9 cellular contexts compared by ENCODE assay signal in genomic region chr17:57285681-57286080, GRCh38. TPM values are rescaled to one million over a fixed set of nuclear protein-coding genes. Genes with fewer than 3 reads are reported as not detected.
DNase-seq lines count a peak whose midpoint lies in the region; ATAC-seq and TF ChIP-seq lines count a peak whose summit lies in the region.
"Had no signal": no experiment of that assay in that cellular context is flagged by ENCODE, and none has a peak within 500 bp of the region (broad histone marks: within the 10 kb centered on the region; RNA-seq: fewer than 3 reads in every experiment).

No MANE protein-coding gene starts in this region.

- no peaks in the 10 kb centered on the region for H3K9me2 ChIP-seq in SU-DHL-6 (replicated peaks; ENCODE audit: insufficient read depth, low read length)

- peaks cover 69% of the 10 kb centered on the region for H3K4me1 Mint-ChIP-seq in activated T-cell treated with anti-CD3 and anti-CD28 coated beads, Interleukin-2, amount 50 U/mL, for 72 hours (ENCODE audit: low read depth)
- H3K4me1 Mint-ChIP-seq in glutamatergic neuron (ENCODE audit: low read depth, unreplicated experiment): peaks cover 68% of the 10 kb centered on the region
- peaks cover 73% of the 10 kb centered on the region for H3K4me1 Mint-ChIP-seq in stimulated activated effector memory CD8-positive, alpha-beta T cell treated with anti-CD3 and anti-CD28 coated beads, Interleukin-12 subunit alpha, Interleukin-12 subunit beta, amount 100 ng/mL, for 72 hours

- peak overlapping the region; percentile 76 for H3K4me2 ChIP-seq in SU-DHL-6 (ENCODE audit: low read depth, low read length, poor library complexity, severe bottlenecking)

- TF ChIP-seq CTCF in SU-DHL-6 (IDR thresholded peaks at IDR 0.05; ENCODE audit: insufficient read depth, low read length, poor library complexity, severe bottlenecking) (no peak), glutamatergic neuron (IDR thresholded peaks at IDR 0.05; ENCODE audit: partially characterized antibody, unreplicated experiment) (no peak)

- H3K9ac ChIP-seq in SU-DHL-6 (ENCODE audit: low read length): peak overlapping the region; percentile 44

- H3K36me3 ChIP-seq in SU-DHL-6 (ENCODE audit: low read length): peaks cover 12% of the 10 kb centered on the region; the same call in 1 of the 2 replicates

- H3F3A ChIP-seq in SU-DHL-6 (ENCODE audit: insufficient read depth): peaks cover 13% of the 10 kb centered on the region

- no peaks in the 10 kb centered on the region for H3K9me3 Mint-ChIP-seq in activated T-cell treated with anti-CD3 and anti-CD28 coated beads, Interleukin-2, amount 50 U/mL, for 72 hours
- peaks cover 6% of the 10 kb centered on the region for H3K9me3 Mint-ChIP-seq in glutamatergic neuron (ENCODE audit: unreplicated experiment)
- H3K9me3 Mint-ChIP-seq in stimulated activated effector memory CD8-positive, alpha-beta T cell treated with anti-CD3 and anti-CD28 coated beads, Interleukin-12 subunit alpha, Interleukin-12 subunit beta, amount 100 ng/mL, for 72 hours: no peaks in the 10 kb centered on the region

- no peaks in the 10 kb centered on the region for H3K27me3 ChIP-seq in SU-DHL-6 (ENCODE audit: low read length)

- H3K27ac Mint-ChIP-seq in activated T-cell treated with anti-CD3 and anti-CD28 coated beads, Interleukin-2, amount 50 U/mL, for 72 hours: peak overlapping the region; percentile 94
- H3K27ac Mint-ChIP-seq in glutamatergic neuron (ENCODE audit: unreplicated experiment): no peak overlapping the region
- peak overlapping the region; percentile 76 for H3K27ac Mint-ChIP-seq in stimulated activated effector memory CD8-positive, alpha-beta T cell treated with anti-CD3 and anti-CD28 coated beads, Interleukin-12 subunit alpha, Interleukin-12 subunit beta, amount 100 ng/mL, for 72 hours

- H3K4me3 ChIP-seq in SU-DHL-6 (ENCODE audit: insufficient read depth, low read length, poor library complexity, severe bottlenecking): peak overlapping the region; percentile 31

- H2AFZ ChIP-seq in SU-DHL-6 (ENCODE audit: low read depth, low read length, severe bottlenecking): no peak overlapping the region

- no peaks in the 10 kb centered on the region for H3K27me3 Mint-ChIP-seq in activated T-cell treated with anti-CD3 and anti-CD28 coated beads, Interleukin-2, amount 50 U/mL, for 72 hours (ENCODE audit: low read depth)
- H3K27me3 Mint-ChIP-seq in glutamatergic neuron (ENCODE audit: unreplicated experiment): peaks cover 5% of the 10 kb centered on the region

- H3K4me3 Mint-ChIP-seq in activated T-cell treated with anti-CD3 and anti-CD28 coated beads, Interleukin-2, amount 50 U/mL, for 72 hours: peak overlapping the region; percentile 60 to 82
- H3K4me3 Mint-ChIP-seq in glutamatergic neuron (ENCODE audit: unreplicated experiment): peak overlapping the region; percentile 11
- peak overlapping the region; percentile 57 for H3K4me3 Mint-ChIP-seq in stimulated activated effector memory CD8-positive, alpha-beta T cell treated with anti-CD3 and anti-CD28 coated beads, Interleukin-12 subunit alpha, Interleukin-12 subunit beta, amount 100 ng/mL, for 72 hours

- no peak for DNase-seq in activated T-cell treated with anti-CD3 and anti-CD28 coated beads, Interleukin-2, amount 50 U/mL, for 72 hours
- no peak for DNase-seq in activated T-cell treated with anti-CD3 and anti-CD28 coated beads, Interleukin-2, amount 50 U/mL, for 48 hours
- DNase-seq in glutamatergic neuron (no peak), NCI-H524 treated with DMSO at 0.1 percent for 48 hours (lab: John Stamatoyannopoulos, UW) (no peak)
- no peak for DNase-seq in stimulated activated effector memory CD8-positive, alpha-beta T cell treated with anti-CD3 and anti-CD28 coated beads, Interleukin-12 subunit alpha, Interleukin-12 subunit beta, amount 100 ng/mL, for 72 hours (ENCODE audit: low spot score in 2 of 2)
- DNase-seq: NCI-H187 treated with DMSO at 0.1 percent for 48 hours had no signal

- no peaks in the 10 kb centered on the region for H3K9me3 ChIP-seq in SU-DHL-6 (ENCODE audit: insufficient read depth, low read length)

- no peak for ATAC-seq in activated T-cell treated with anti-CD3 and anti-CD28 coated beads, Interleukin-2, amount 50 U/mL, for 72 hours (replicated peaks in 1 of 2)
- ATAC-seq in stimulated activated effector memory CD8-positive, alpha-beta T cell treated with anti-CD3 and anti-CD28 coated beads, Interleukin-12 subunit alpha, Interleukin-12 subunit beta, amount 100 ng/mL, for 72 hours: no peak
- ATAC-seq in GM21723 (IDR thresholded peaks at IDR 0.05; ENCODE audit: unreplicated experiment): no peak
- ATAC-seq in HG03378 (IDR thresholded peaks at IDR 0.05; ENCODE audit: unreplicated experiment): no peak

- H3K36me3 Mint-ChIP-seq in activated T-cell treated with anti-CD3 and anti-CD28 coated beads, Interleukin-2, amount 50 U/mL, for 72 hours (ENCODE audit: insufficient read depth in 2 of 2): peaks cover 0 to 3% of the 10 kb centered on the region in 2 donors
- H3K36me3 Mint-ChIP-seq in glutamatergic neuron (ENCODE audit: unreplicated experiment): peaks cover 9% of the 10 kb centered on the region
- peaks cover 31% of the 10 kb centered on the region for H3K36me3 Mint-ChIP-seq in stimulated activated effector memory CD8-positive, alpha-beta T cell treated with anti-CD3 and anti-CD28 coated beads, Interleukin-12 subunit alpha, Interleukin-12 subunit beta, amount 100 ng/mL, for 72 hours

- H3K27ac ChIP-seq in SU-DHL-6 (ENCODE audit: low read depth, low read length): peak overlapping the region; percentile 80

- H4K20me1 ChIP-seq in SU-DHL-6 (ENCODE audit: low read depth, low read length): no peaks in the 10 kb centered on the region

- peaks cover 82% of the 10 kb centered on the region for H3K79me2 ChIP-seq in SU-DHL-6 (ENCODE audit: insufficient read depth, low read length)

RNA-seq across cellular contexts. Expression of gene MSI2, which starts 29.4 kb away (rescaled TPM):
- 100 to 1,000 TPM; 112 to 119 TPM for total RNA-seq in activated T-cell treated with anti-CD3 and anti-CD28 coated beads, Interleukin-2, amount 50 U/mL, for 72 hours
- total RNA-seq in glutamatergic neuron (ENCODE audit: unreplicated experiment): 141 TPM

Comparison
In these comparisons a context has a peak if more than half of its experiments do, and no peak if none do; other contexts are left out.
1. H3K4me3 Mint-ChIP-seq: peak in every context shown above with its lines; median percentile 71 in activated T-cell treated with anti-CD3 and anti-CD28 coated beads, Interleukin-2, amount 50 U/mL, for 72 hours; 57 in stimulated activated effector memory CD8-positive, alpha-beta T cell treated with anti-CD3 and anti-CD28 coated beads, Interleukin-12 subunit alpha, Interleukin-12 subunit beta, amount 100 ng/mL, for 72 hours; 11 in glutamatergic neuron.